In the genomic region with DNA sequence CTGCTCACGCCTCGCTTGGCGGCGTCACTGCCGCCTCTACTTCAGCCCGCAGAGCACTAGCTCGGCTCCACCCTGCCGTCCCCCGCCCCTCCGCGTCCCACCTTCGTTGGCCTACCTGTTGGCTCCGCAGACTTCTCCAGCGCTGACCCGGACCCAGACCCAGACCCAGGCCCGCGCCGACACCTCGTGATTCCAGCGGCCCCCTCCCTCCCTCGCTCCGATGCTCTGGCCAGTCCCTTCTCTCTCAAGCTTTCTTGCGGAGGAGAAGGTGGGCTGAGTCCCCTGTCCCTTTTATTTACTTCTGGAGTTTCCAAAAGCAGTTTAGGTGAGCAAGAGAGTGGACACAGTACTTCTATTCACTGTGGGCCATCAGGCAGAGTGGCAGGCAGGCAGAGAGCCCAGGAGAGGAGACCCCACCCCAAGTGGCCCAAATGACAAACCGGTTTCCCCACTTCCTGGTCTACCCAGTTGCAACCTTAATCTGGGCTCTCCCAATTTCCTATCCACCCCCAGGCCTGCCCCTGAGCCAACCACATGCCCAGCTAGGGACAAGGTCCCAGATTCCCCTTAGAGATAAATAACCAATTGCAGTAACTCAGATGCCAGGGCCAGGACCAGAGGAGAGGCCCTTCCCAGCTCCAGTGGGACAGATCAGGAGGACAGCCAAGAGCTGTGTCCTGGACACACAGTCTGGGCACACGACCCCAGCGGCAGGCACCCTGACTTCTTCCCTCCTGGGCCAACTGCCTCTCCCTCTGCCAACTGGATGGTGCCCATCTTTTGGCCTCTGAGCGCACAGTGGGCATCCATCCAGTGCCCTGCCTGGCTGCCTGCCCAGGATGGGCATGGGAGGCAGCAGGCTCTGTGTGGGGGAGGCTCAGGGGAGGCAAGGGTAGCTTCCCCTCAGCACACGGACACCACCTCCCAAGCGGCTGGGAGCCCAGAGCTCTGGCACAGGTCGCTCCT, we compare ENCODE assay signal across 8 cellular contexts. TPM values are rescaled to one million over a fixed set of nuclear protein-coding genes. Genes with fewer than 3 reads are reported as not detected.
DNase-seq lines count a peak whose midpoint lies in the region; ATAC-seq and TF ChIP-seq lines count a peak whose summit lies in the region.

No MANE protein-coding gene starts in this region.

- H2AFZ ChIP-seq in ACC112 (ENCODE audit: low read length, unreplicated experiment) (no peak overlapping the region), MM.1S (ENCODE audit: low read length) (peak overlapping the region; percentile 96; the same call in 1 of the 2 replicates)

- CTCF ChIA-PET in naive thymus-derived CD4-positive, alpha-beta T cell (lab: Charles Lee): no interaction called here

- H3K27me3 Mint-ChIP-seq in naive thymus-derived CD4-positive, alpha-beta T cell: peaks cover 47 to 82% (median 58%) of the 10 kb centered on the region in 5 donors

- peaks cover 0 to 8% (median 0%) of the 10 kb centered on the region in 11 donors for H3K9me3 Mint-ChIP-seq in naive thymus-derived CD4-positive, alpha-beta T cell

- peak overlapping the region; percentile 76; the same call in 1 of the 2 replicates for H3K4me3 ChIP-seq in ACC112 (ENCODE audit: low read depth, low read length)
- H3K4me3 ChIP-seq in MM.1S (ENCODE audit: low read length): peak overlapping the region; percentile 83
- H3K4me3 ChIP-seq in naive thymus-derived CD4-positive, alpha-beta T cell (ENCODE audit: low read length): peak overlapping the region; percentile 50

- H3K79me2 ChIP-seq in ACC112 (ENCODE audit: control insufficient read depth, insufficient read depth, low read length, unreplicated experiment) (no peaks in the 10 kb centered on the region), MM.1S (ENCODE audit: low read length) (no peaks in the 10 kb centered on the region)

- H3K4me1 ChIP-seq in ACC112 (ENCODE audit: control insufficient read depth, insufficient read depth, low read length, unreplicated experiment) (no peaks in the 10 kb centered on the region), MM.1S (ENCODE audit: low read length) (0 out of 2 replicates have a peak, but pooled peaks cover 6% of the 10 kb centered on the region)
- H3K4me1 ChIP-seq in naive thymus-derived CD4-positive, alpha-beta T cell (ENCODE audit: control insufficient read depth in 2 of 2, insufficient read depth in 2 of 2, low read length in 2 of 2): peaks cover 9 to 11% of the 10 kb centered on the region in 2 donors

- POLR2A ChIA-PET in naive thymus-derived CD4-positive, alpha-beta T cell (lab: Charles Lee): no interaction called here

- no peak overlapping the region for H3K27ac ChIP-seq in ACC112 (ENCODE audit: low read depth, low read length)
- H3K27ac ChIP-seq in MM.1S (ENCODE audit: low read length): no peak overlapping the region
- H3K27ac ChIP-seq in cingulate gyrus (ENCODE audit: low read depth, low read length): peak overlapping the region; percentile 12
- H3K27ac ChIP-seq in naive thymus-derived CD4-positive, alpha-beta T cell (ENCODE audit: low read depth, low read length): no peak overlapping the region

- H4K20me1 ChIP-seq in MM.1S (ENCODE audit: insufficient read depth, low read length): no peaks in the 10 kb centered on the region

- peak; percentile 5 for DNase-seq in MM.1S
- no peak for DNase-seq in naive thymus-derived CD4-positive, alpha-beta T cell
- no peak for DNase-seq in DMS153 treated with DMSO at 0.1 percent for 48 hours (lab: John Stamatoyannopoulos, UW; ENCODE audit: unreplicated experiment)
- no peak for DNase-seq in T1000 (lab: John Stamatoyannopoulos, UW)

- no peaks in the 10 kb centered on the region for H3K9me3 ChIP-seq in MM.1S (replicated peaks; ENCODE audit: insufficient read depth, low read length)
- no peaks in the 10 kb centered on the region for H3K9me3 ChIP-seq in naive thymus-derived CD4-positive, alpha-beta T cell (ENCODE audit: control insufficient read depth in 2 of 3, low read length in 3 of 3)

- H3K36me3 ChIP-seq in ACC112 (ENCODE audit: insufficient read depth, low read length) (no peaks in the 10 kb centered on the region), MM.1S (replicated peaks; ENCODE audit: insufficient read depth, low read length) (no peaks in the 10 kb centered on the region)
- H3K36me3 ChIP-seq in naive thymus-derived CD4-positive, alpha-beta T cell (ENCODE audit: control insufficient read depth in 2 of 3, insufficient read depth in 3 of 3, low read length in 3 of 3): no peaks in the 10 kb centered on the region

- intact Hi-C loops in naive thymus-derived CD4-positive, alpha-beta T cell (cut with micrococcal nuclease): loop anchor here (2.0 to 5.0 kb wide), 2 partner anchors 48 to 50 kb away; no protein-coding TSS in a partner anchor

- peaks cover 6 to 24% (median 13%) of the 10 kb centered on the region in 7 donors for H3K4me1 Mint-ChIP-seq in naive thymus-derived CD4-positive, alpha-beta T cell

- H3F3A ChIP-seq in MM.1S (ENCODE audit: insufficient read depth, low read length): no peaks in the 10 kb centered on the region

- no peak for ATAC-seq in naive thymus-derived CD4-positive, alpha-beta T cell
- ATAC-seq in GM18870 (IDR thresholded peaks at IDR 0.05; ENCODE audit: unreplicated experiment): no peak
- no peak for ATAC-seq in HG03175 (IDR thresholded peaks at IDR 0.05; ENCODE audit: unreplicated experiment)

- peak overlapping the region; percentile 66; the same call in 1 of the 2 replicates for H3K9ac ChIP-seq in MM.1S (ENCODE audit: low read length)

- H3K36me3 Mint-ChIP-seq in naive thymus-derived CD4-positive, alpha-beta T cell: no peaks in the 10 kb centered on the region

- H3K27ac Mint-ChIP-seq in naive thymus-derived CD4-positive, alpha-beta T cell: peak overlapping the region in 1 of 9 donors; percentile 51

- no peak; the same call in 1 of the 2 replicates for TF ChIP-seq CTCF in MM.1S (IDR thresholded peaks at IDR 0.05; ENCODE audit: low read length)

- no peaks in the 10 kb centered on the region for H3K9me2 ChIP-seq in MM.1S (replicated peaks; ENCODE audit: insufficient read depth, low read length)

- peak overlapping the region; percentile 89 for H3K4me2 ChIP-seq in MM.1S (ENCODE audit: low read depth, low read length)

- H3K27me3 ChIP-seq in ACC112 (ENCODE audit: insufficient read depth, low read length): peaks cover 62% of the 10 kb centered on the region
- peaks cover 75% of the 10 kb centered on the region for H3K27me3 ChIP-seq in MM.1S (replicated peaks; ENCODE audit: insufficient read depth, low read length)
- H3K27me3 ChIP-seq in naive thymus-derived CD4-positive, alpha-beta T cell (ENCODE audit: control insufficient read depth in 2 of 2, insufficient read depth in 2 of 2, low read length in 2 of 2): peaks cover 10 to 37% of the 10 kb centered on the region in 2 donors

- peak overlapping the region in 9 of 10 donors; percentile 59 to 80 (median 72) for H3K4me3 Mint-ChIP-seq in naive thymus-derived CD4-positive, alpha-beta T cell

RNA-seq across cellular contexts. Expression of gene SRCIN1, which starts 1.2 kb away (rescaled TPM):
- under 1 TPM in 4 of 5 experiments, not detected in 1; 0.15 to 0.40 (median 0.23) TPM for total RNA-seq in naive thymus-derived CD4-positive, alpha-beta T cell
- not detected for polyA plus RNA-seq in naive thymus-derived CD4-positive, alpha-beta T cell
